8 cellular contexts compared by ENCODE assay signal in the genomic region with DNA sequence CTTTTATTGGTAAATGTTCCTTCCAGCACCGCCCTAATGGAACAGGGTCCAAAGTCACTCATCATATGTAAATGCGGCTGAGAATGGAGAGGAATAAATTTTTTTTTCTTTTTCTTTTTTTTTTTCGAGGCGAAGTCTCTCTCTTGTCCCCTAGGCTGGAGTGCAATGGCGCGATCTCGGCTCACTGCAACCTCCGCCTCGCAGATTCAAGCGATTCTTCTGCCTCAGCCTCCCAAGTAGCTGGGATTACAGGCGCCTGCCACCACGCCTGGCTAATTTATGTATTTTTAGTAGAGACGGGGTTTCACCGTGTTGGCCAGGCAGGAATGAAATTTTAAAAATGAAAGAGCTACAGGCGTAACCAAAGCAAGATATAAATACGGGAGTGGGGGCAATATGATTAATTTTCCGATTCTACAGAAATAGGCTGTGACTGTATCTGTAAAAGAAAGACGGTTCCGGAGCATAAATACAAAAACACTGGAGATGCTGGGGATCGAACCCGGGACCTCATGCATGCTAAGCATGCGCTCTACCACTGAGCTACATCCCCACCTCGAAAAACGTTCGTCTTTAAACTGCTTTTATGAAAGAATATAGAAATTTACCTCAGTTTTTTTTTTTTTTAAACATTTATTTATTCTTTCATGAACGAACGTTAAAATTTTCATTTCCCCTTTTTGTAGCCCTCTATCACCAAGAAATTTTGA.
DNase-seq lines count a peak whose midpoint lies in the region; ATAC-seq and TF ChIP-seq lines count a peak whose summit lies in the region.

No MANE protein-coding gene starts in this region.

- H3K9me3 ChIP-seq in A673 (ENCODE audit: low read depth, low read length, poor library complexity, severe bottlenecking): no peaks in the 10 kb centered on the region

- H3K27ac Mint-ChIP-seq in T-helper 2 cell treated with Interferon-gamma antibody and Interleukin-4, amounts not matched to agents 5 μg/mL and 100 μg/mL, for 36 hours: peak overlapping the region; percentile 57
- no peak overlapping the region for H3K27ac Mint-ChIP-seq in MCF 10A (ENCODE audit: low read depth, unreplicated experiment)

- no TSS peak for BruUV-seq in A673 (replicated peaks; lab: Mats Ljungman, UMichigan)
- BruUV-seq in MCF 10A (replicated peaks; lab: Mats Ljungman, UMichigan): no TSS peak

- H3K36me3 Mint-ChIP-seq in T-helper 2 cell treated with Interferon-gamma antibody and Interleukin-4, amounts not matched to agents 5 μg/mL and 100 μg/mL, for 36 hours (ENCODE audit: low read depth): peaks cover 1% of the 10 kb centered on the region
- H3K36me3 Mint-ChIP-seq in MCF 10A (ENCODE audit: insufficient read depth, unreplicated experiment): peaks cover 14% of the 10 kb centered on the region

- no peaks in the 10 kb centered on the region for H3K27me3 ChIP-seq in A673 (replicated peaks; ENCODE audit: insufficient read depth, low read depth, low read length, poor library complexity)

- TF ChIP-seq CTCF in A673 (conservative IDR thresholded peaks at IDR 0.05; ENCODE audit: low read depth, low read length): no peak
- TF ChIP-seq CTCF in MCF 10A (IDR thresholded peaks at IDR 0.05; ENCODE audit: unreplicated experiment): no peak

- intact Hi-C loops in A673 (cut with micrococcal nuclease; ENCODE audit: unreplicated experiment): loop anchor here (5.0 kb wide), 1 partner anchor 71 kb away; a partner anchor contains a TSS
- intact Hi-C loops in MCF 10A (cut with micrococcal nuclease): loop anchor here (5.0 kb wide), 1 partner anchor 71 kb away; a partner anchor contains a TSS

- peak overlapping the region; percentile 57 for H3K4me3 ChIP-seq in A673 (ENCODE audit: low read depth, low read length, poor library complexity, severe bottlenecking)

- ATAC-seq in GM18868 (IDR thresholded peaks at IDR 0.05; ENCODE audit: unreplicated experiment) (peak; percentile 78), HG03039 (IDR thresholded peaks at IDR 0.05; ENCODE audit: unreplicated experiment) (no peak)

- POLR2A ChIA-PET in A673 (lab: Charles Lee; ENCODE audit: low non-redundant PET) (interaction anchor here (0.6 kb wide), 1 partner anchor 71 kb away, joined by 4 read pairs; a partner anchor contains a TSS), MCF 10A (lab: Yijun Ruan, JAX) (interaction anchor here (0.5 to 1.4 kb wide), 7 partner anchors 11 to 282 kb away, joined by 3 to 6 read pairs (median 4); no protein-coding TSS in a partner anchor)

- no peak overlapping the region for H3K27ac ChIP-seq in A673 (ENCODE audit: low read depth, low read length, poor library complexity, severe bottlenecking)

- no peaks in the 10 kb centered on the region for H3K9me3 Mint-ChIP-seq in T-helper 2 cell treated with Interferon-gamma antibody and Interleukin-4, amounts not matched to agents 5 μg/mL and 100 μg/mL, for 36 hours
- no peaks in the 10 kb centered on the region for H3K9me3 Mint-ChIP-seq in MCF 10A (ENCODE audit: unreplicated experiment)

- H3K27me3 Mint-ChIP-seq in T-helper 2 cell treated with Interferon-gamma antibody and Interleukin-4, amounts not matched to agents 5 μg/mL and 100 μg/mL, for 36 hours (ENCODE audit: low read depth): peaks cover 64% of the 10 kb centered on the region
- no peaks in the 10 kb centered on the region for H3K27me3 Mint-ChIP-seq in MCF 10A (ENCODE audit: insufficient read depth, unreplicated experiment)

- H3K4me3 Mint-ChIP-seq in T-helper 2 cell treated with Interferon-gamma antibody and Interleukin-4, amounts not matched to agents 5 μg/mL and 100 μg/mL, for 36 hours: peak overlapping the region; percentile 76
- H3K4me3 Mint-ChIP-seq in MCF 10A (ENCODE audit: unreplicated experiment): peak overlapping the region; percentile 69

- peaks cover 18% of the 10 kb centered on the region for H3K4me1 Mint-ChIP-seq in T-helper 2 cell treated with Interferon-gamma antibody and Interleukin-4, amounts not matched to agents 5 μg/mL and 100 μg/mL, for 36 hours (ENCODE audit: low read depth)
- peaks cover 6% of the 10 kb centered on the region for H3K4me1 Mint-ChIP-seq in MCF 10A (ENCODE audit: insufficient read depth, unreplicated experiment)

- DNase-seq in A673 (ENCODE audit: low spot score): peak; percentile 81
- peak; percentile 70 for DNase-seq in M059J (ENCODE audit: low read depth)
- peak; percentile 53 for DNase-seq in T-helper 2 cell treated with Interferon-gamma antibody and Interleukin-4, amounts not matched to agents 5 μg/mL and 100 μg/mL, for 36 hours (ENCODE audit: low spot score)
- DNase-seq in MCF 10A (ENCODE audit: unreplicated experiment): peak; percentile 60
- peak; percentile 83 for DNase-seq in iPS-NIHi11 (ENCODE audit: low spot score)
- DNase-seq in stimulated activated CD4-positive, alpha-beta T cell treated with anti-CD3 and anti-CD28 coated beads, Interleukin-15, amount 100 ng/mL, for 24 hours: peak; percentile 80

- H3K4me1 ChIP-seq in A673 (ENCODE audit: insufficient read depth, low read length, poor library complexity, severe bottlenecking): no peaks in the 10 kb centered on the region

- CTCF ChIA-PET in A673 (lab: Charles Lee): interaction anchor here (0.7 kb wide), 1 partner anchor 27 kb away, joined by 4 read pairs; no protein-coding TSS in a partner anchor
- CTCF ChIA-PET in MCF 10A (lab: Yijun Ruan, JAX): interaction anchor here (0.7 kb wide), 1 partner anchor 531 kb away, joined by 4 read pairs; no protein-coding TSS in a partner anchor

- H3K36me3 ChIP-seq in A673 (ENCODE audit: insufficient read depth, low read length, poor library complexity, severe bottlenecking): no peaks in the 10 kb centered on the region
